In the genomic region with DNA sequence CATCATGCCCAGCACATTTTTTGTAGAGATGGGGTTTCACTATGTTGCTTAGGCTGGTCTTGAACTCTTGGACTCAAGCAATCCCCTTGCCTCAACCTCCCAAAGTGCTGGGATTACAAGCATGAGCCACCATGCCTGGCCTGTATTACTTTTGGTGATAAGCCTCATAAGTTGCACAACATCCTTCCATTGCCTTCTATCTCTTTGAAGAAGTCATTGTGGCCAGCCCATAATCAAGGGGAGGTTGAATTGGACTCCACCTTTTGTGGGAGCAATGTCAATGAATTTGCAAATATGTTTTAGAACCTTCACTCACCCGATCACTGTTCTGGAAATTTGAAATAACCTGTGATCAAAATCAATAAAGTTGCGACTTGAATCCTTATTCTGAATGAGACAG, we compare ENCODE assay signal across 11 cellular contexts.
"Had no signal": no experiment of that assay in that cellular context is flagged by ENCODE, and none has a peak within 500 bp of the region (broad histone marks: within the 10 kb centered on the region; RNA-seq: fewer than 3 reads in every experiment).

No MANE protein-coding gene starts in this region.

- H3K27ac ChIP-seq: GM23248 had no signal

- H3K9ac ChIP-seq: GM23248 had no signal

- H2AFZ ChIP-seq: GM23248 had no signal

- DNase-seq: GOT3, H7, H9, HCEC 1CT, HFFc6 had no signal

- FAIRE-seq: H1, H54 had no signal

- H3K4me3 ChIP-seq: GM23248, GM23338, HAP-1 had no signal

- ATAC-seq: GM23338, HCT116 had no signal

- H3K9me3 Mint-ChIP-seq: GM23338, H9, HFFc6 had no signal

- H3K4me3 Mint-ChIP-seq: GM23338, H9, HFFc6 had no signal

- H3K36me3 ChIP-seq: HAP-1 had no signal

- H3K27ac Mint-ChIP-seq: GM23338, HFFc6 had no signal

- H3K9me3 ChIP-seq: HAP-1 had no signal

- H3K4me2 ChIP-seq: GM23338 had no signal
